Comparison of ENCODE assay signal across 17 cellular contexts in the genomic region with DNA sequence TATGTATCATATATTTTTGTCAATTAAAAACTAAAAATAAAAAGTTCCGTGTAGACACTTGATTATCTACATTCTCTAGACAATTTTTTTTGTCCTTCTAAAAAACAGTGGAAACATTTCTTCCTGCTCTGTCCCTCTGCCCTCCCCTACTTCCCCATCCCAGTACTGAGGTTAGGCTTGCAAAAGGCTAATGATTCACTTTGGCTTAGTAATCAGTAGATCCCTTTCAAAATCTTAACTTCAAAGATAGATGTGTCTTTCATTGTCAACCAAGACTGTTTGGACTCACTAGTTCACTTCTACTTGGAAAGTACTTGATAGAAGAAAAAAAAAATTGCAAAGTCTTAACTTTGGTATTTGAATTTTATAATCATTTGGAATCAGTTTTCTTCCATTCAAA. TPM values are rescaled to one million over a fixed set of nuclear protein-coding genes. Genes with fewer than 3 reads are reported as not detected.
A peak's percentile ranks its signal among the peaks of the same experiment; 100 is the strongest.
DNase-seq lines count a peak whose midpoint lies in the region; ATAC-seq, FAIRE-seq and TF ChIP-seq lines count a peak whose summit lies in the region.
"Had no signal": no experiment of that assay in that cellular context is flagged by ENCODE, and none has a peak within 500 bp of the region (broad histone marks: within the 10 kb centered on the region; RNA-seq: fewer than 3 reads in every experiment).

No MANE protein-coding gene starts in this region.

- H3K27me3 ChIP-seq in HepG2 (ENCODE audit: control insufficient read depth in 1 of 2, insufficient read depth in 2 of 2, low read length in 2 of 2), result no peaks in the 10 kb centered on the region; a peak in 1 of 5 replicates
- no peaks in the 10 kb centered on the region for H3K27me3 ChIP-seq in right lobe of liver
- H3K27me3 ChIP-seq: colonic mucosa had no signal

- H3K9me3 ChIP-seq in HepG2 (ENCODE audit: low read length), result no peaks in the 10 kb centered on the region
- H3K9me3 ChIP-seq in right lobe of liver, result no peaks in the 10 kb centered on the region
- H3K9me3 ChIP-seq: colonic mucosa had no signal

- H3K4me3 Mint-ChIP-seq in activated T-cell treated with anti-CD3 and anti-CD28 coated beads, Interleukin-2, amount 50 U/mL, for 24 hours, result no peak overlapping the region
- H3K4me3 Mint-ChIP-seq: T-helper 17 cell had no signal

- TF ChIP-seq POLR2A in HepG2 (IDR thresholded peaks at IDR 0.05; ENCODE audit: insufficient read depth in 1 of 2, low read depth in 2 of 2, low read length in 2 of 2), result no peak
- no peak for TF ChIP-seq POLR2A in right lobe of liver (IDR thresholded peaks at IDR 0.05)

- H3K4me3 ChIP-seq in HepG2 (replicated peaks in 1 of 3; ENCODE audit: insufficient read depth in 1 of 3, low read depth in 2 of 3, low read length in 3 of 3) (no peak overlapping the region), right lobe of liver (no peak overlapping the region)
- H3K4me3 ChIP-seq: colonic mucosa, PC-9 had no signal

- CTCF ChIA-PET in HepG2 (lab: Yijun Ruan, JAX; ENCODE audit: low intra/inter-chr PET ratio, low total read pairs), result no interaction called here

- intact Hi-C loops in HepG2 (cut with micrococcal nuclease; ENCODE audit: unreplicated experiment) (loop anchor here (5.0 kb wide), 1 partner anchor 580 kb away; no protein-coding TSS in a partner anchor), right lobe of liver (cut with DNase I) (no loop called here)

- H3K4me2 ChIP-seq in HepG2 (ENCODE audit: low read depth, low read length), result peak overlapping the region; percentile 10; the same call in 1 of the 2 replicates
- H3K4me2 ChIP-seq: PC-9 had no signal

- no peak overlapping the region for H3K27ac ChIP-seq in HepG2 (ENCODE audit: extremely low read length, insufficient read depth, low read length)
- H3K27ac ChIP-seq in right lobe of liver, result no peak overlapping the region
- H3K27ac ChIP-seq in epithelial cell of prostate, result no peak overlapping the region
- H3K27ac ChIP-seq: colonic mucosa, PC-9 had no signal

- POLR2A ChIA-PET in HepG2 (lab: Yijun Ruan, JAX), result no interaction called here

- BruUV-seq in HepG2 (replicated peaks; lab: Mats Ljungman, UMichigan), result no TSS peak

- H3K9ac ChIP-seq in HepG2 (ENCODE audit: insufficient read depth, low read depth, low read length), result no peak overlapping the region

- TF ChIP-seq RAD21 in HepG2 (CRISPR knock-in tag; IDR thresholded peaks at IDR 0.05), result no peak

- H3K4me1 ChIP-seq in HepG2 (ENCODE audit: insufficient read depth, low read length) (peaks cover 36% of the 10 kb centered on the region), right lobe of liver (peaks cover 0 to 26% (median 12%) of the 10 kb centered on the region in 4 donors)

- 40% methylated on average over 1 of the region's 1 CpG for WGBS in HepG2 (ENCODE audit: low lambda C conversion rate)
- WGBS in right lobe of liver (ENCODE audit: insufficient coverage, low coverage, low lambda C conversion rate, missing lambda C conversion rate), result 26% methylated on average over 1 of the region's 1 CpG

- FAIRE-seq in HepG2 (lab: Jason Lieb, UNC) (peak; percentile 71), RCC 7860 (lab: Jason Lieb, UNC) (peak; percentile 85)
- FAIRE-seq: A204.1 had no signal

- H3K36me3 Mint-ChIP-seq in activated T-cell treated with anti-CD3 and anti-CD28 coated beads, Interleukin-2, amount 50 U/mL, for 24 hours (ENCODE audit: low read depth), result peaks cover 18% of the 10 kb centered on the region

- no peak overlapping the region for H2AFZ ChIP-seq in HepG2 (ENCODE audit: low read length)
- H2AFZ ChIP-seq: PC-9 had no signal

- H3K36me3 ChIP-seq in HepG2 (replicated peaks in 1 of 2; ENCODE audit: control insufficient read depth in 1 of 2, insufficient read depth in 2 of 2, low read length in 2 of 2) (no peaks in the 10 kb centered on the region), right lobe of liver (no peaks in the 10 kb centered on the region)
- H3K36me3 ChIP-seq: colonic mucosa had no signal

- ATAC-seq in HepG2, result no peak
- ATAC-seq in right lobe of liver, result no peak
- ATAC-seq: stimulated activated naive CD8-positive, alpha-beta T cell treated with anti-CD3 and anti-CD28 coated beads, Interleukin-15, Interleukin-2, amounts not matched to agents 100 U/mL and 50 U/mL, for 24 hours; T-helper 17 cell had no signal

- H3K9me3 Mint-ChIP-seq in activated T-cell treated with anti-CD3 and anti-CD28 coated beads, Interleukin-2, amount 50 U/mL, for 24 hours, result no peaks in the 10 kb centered on the region

- TF ChIP-seq CTCF in HepG2 (CRISPR knock-in tag; IDR thresholded peaks at IDR 0.05) (no peak), right lobe of liver (IDR thresholded peaks at IDR 0.05) (no peak)

- peaks cover 50% of the 10 kb centered on the region for H3K4me1 Mint-ChIP-seq in activated T-cell treated with anti-CD3 and anti-CD28 coated beads, Interleukin-2, amount 50 U/mL, for 24 hours (ENCODE audit: low read depth)

- H4K20me1 ChIP-seq in HepG2 (ENCODE audit: insufficient read depth, low read length), result peaks cover 21% of the 10 kb centered on the region

- peaks cover 89% of the 10 kb centered on the region for H3K79me2 ChIP-seq in HepG2 (ENCODE audit: insufficient read depth, low read length)

- no peak overlapping the region for H3K27ac Mint-ChIP-seq in activated T-cell treated with anti-CD3 and anti-CD28 coated beads, Interleukin-2, amount 50 U/mL, for 24 hours
- H3K27ac Mint-ChIP-seq: T-helper 17 cell had no signal

- TF ChIP-seq EP300 in HepG2 (IDR thresholded peaks at IDR 0.05; ENCODE audit: low read depth in 2 of 2, low read length in 2 of 2), result no peak
- no peak for TF ChIP-seq EP300 in HepG2 (CRISPR knock-in tag; IDR thresholded peaks at IDR 0.05; ENCODE audit: borderline replicate concordance)

- no peaks in the 10 kb centered on the region for H3K27me3 Mint-ChIP-seq in activated T-cell treated with anti-CD3 and anti-CD28 coated beads, Interleukin-2, amount 50 U/mL, for 24 hours
- H3K27me3 Mint-ChIP-seq: T-helper 17 cell had no signal

- DNase-seq in HepG2 (ENCODE audit: low spot score), result no peak
- DNase-seq in right lobe of liver, result no peak
- DNase-seq in RCC 7860 (ENCODE audit: low spot score), result peak; percentile 38
- peak; percentile 10 for DNase-seq in epithelial cell of prostate (ENCODE audit: low read depth, low spot score)
- DNase-seq in inferior parietal cortex (ENCODE audit: extremely low spot score), result no peak
- DNase-seq in activated T-cell treated with anti-CD3 and anti-CD28 coated beads, Interleukin-2, amount 50 U/mL, for 24 hours, result no peak
- DNase-seq in activated effector memory CD4-positive, alpha-beta T cell treated with Interleukin-2 at 50 U/mL for 16 hours, result no peak
- DNase-seq in midbrain (lab: John Stamatoyannopoulos, UW), result no peak
- DNase-seq: activated T-cell treated with anti-CD3 and anti-CD28 coated beads, Interleukin-2, amount 50 U/mL, for 48 hours; anterior cingulate cortex; colonic mucosa; NCI-H1105 treated with DMSO at 0.1 percent for 48 hours; NCI-H446; PC-9; stimulated activated naive CD8-positive, alpha-beta T cell treated with anti-CD3 and anti-CD28 coated beads, Interleukin-15, Interleukin-2, amounts not matched to agents 100 U/mL and 50 U/mL, for 24 hours; T-helper 17 cell had no signal

- in situ Hi-C loops in HepG2 (cut with HindIII; ENCODE audit: extremely low pct_ligation_motif_present, low pct_unique_long_range_greater_than_20kb), result no loop called here

RNA-seq across cellular contexts. Expression of gene SETD3, which starts 3.8 kb away (rescaled TPM):
- total RNA-seq in HepG2 (2016; rRNA removed; fragmentation: Illumina TruSeq; extraction: Trizol) (67.1 and 71.2 TPM in 2 replicates), right lobe of liver (10 to 100 TPM; 24.7 to 42.0 (median 28.8) TPM)
- total RNA-seq in HepG2 (2016; cell fraction: cytosol; rRNA removed; fragmentation: Illumina TruSeq; extraction: Trizol; ENCODE audit: low read depth), result 486 and 562 TPM in 2 replicates
- total RNA-seq in HepG2 (2016; cell fraction: insoluble cytoplasmic fraction; rRNA removed; fragmentation: Illumina TruSeq; extraction: Trizol), result 65.7 and 69.4 TPM in 2 replicates
- total RNA-seq in HepG2 (2016; cell fraction: membrane; rRNA removed; fragmentation: Illumina TruSeq; extraction: Trizol), result 174 and 189 TPM in 2 replicates
- 32.6 and 38.0 TPM in 2 replicates for total RNA-seq in HepG2 (2016; cell fraction: nucleus; rRNA removed; fragmentation: Illumina TruSeq; extraction: Trizol)
- polyA plus RNA-seq in HepG2 (2011; rRNA removed), result 26.6 and 30.3 TPM in 2 replicates
- polyA plus RNA-seq in HepG2 (2011; cell fraction: cytosol; rRNA removed), result 17.9 and 21.3 TPM in 2 replicates
- 9.0 and 9.6 TPM in 2 replicates for polyA plus RNA-seq in HepG2 (2011; cell fraction: nucleus; rRNA removed)
- polyA plus RNA-seq in HepG2 (2012), result 30.1 and 35.9 TPM in 2 replicates
- polyA plus RNA-seq in HepG2 (2016; cell fraction: cytosol; fragmentation: Illumina TruSeq; extraction: Trizol; ENCODE audit: low read depth), result 31.4 and 32.0 TPM in 2 replicates
- 60.4 and 64.7 TPM in 2 replicates for polyA plus RNA-seq in HepG2 (2016; cell fraction: insoluble cytoplasmic fraction; fragmentation: Illumina TruSeq; extraction: Trizol; ENCODE audit: low read depth)
- polyA plus RNA-seq in HepG2 (2016; cell fraction: membrane; fragmentation: Illumina TruSeq; extraction: Trizol; ENCODE audit: low read depth), result 47.6 and 54.1 TPM in 2 replicates
- polyA plus RNA-seq in HepG2 (2016; cell fraction: nucleus; fragmentation: Illumina TruSeq; extraction: Trizol; ENCODE audit: insufficient read depth, low read depth), result 32.3 and 34.4 TPM in 2 replicates
- 45.8 and 74.7 TPM in 2 replicates for polyA minus RNA-seq in HepG2 (2011; rRNA and poly(A)+ RNA removed; ENCODE audit: low replicate concordance)
- polyA minus RNA-seq in HepG2 (2011; cell fraction: cytosol; rRNA and poly(A)+ RNA removed), result 54.3 and 55.8 TPM in 2 replicates
- polyA minus RNA-seq in HepG2 (2011; cell fraction: nucleus; rRNA and poly(A)+ RNA removed), result 34.1 and 34.2 TPM in 2 replicates

RNA-seq across cellular contexts. Expression of gene CCNK, which starts 4.3 kb away (rescaled TPM):
- total RNA-seq in HepG2 (2016; rRNA removed; fragmentation: Illumina TruSeq; extraction: Trizol) (9.7 and 16.5 TPM in 2 replicates), right lobe of liver (10 to 100 TPM; 11.8 to 23.4 (median 15.4) TPM)
- total RNA-seq in HepG2 (2016; cell fraction: cytosol; rRNA removed; fragmentation: Illumina TruSeq; extraction: Trizol; ENCODE audit: low read depth), result 5.1 and 6.8 TPM in 2 replicates
- 10.3 and 17.3 TPM in 2 replicates for total RNA-seq in HepG2 (2016; cell fraction: insoluble cytoplasmic fraction; rRNA removed; fragmentation: Illumina TruSeq; extraction: Trizol)
- total RNA-seq in HepG2 (2016; cell fraction: membrane; rRNA removed; fragmentation: Illumina TruSeq; extraction: Trizol), result 17.8 and 18.8 TPM in 2 replicates
- total RNA-seq in HepG2 (2016; cell fraction: nucleus; rRNA removed; fragmentation: Illumina TruSeq; extraction: Trizol), result 27.1 and 31.3 TPM in 2 replicates
- polyA plus RNA-seq in HepG2 (2011; rRNA removed), result 4.9 and 14.0 TPM in 2 replicates
- 4.0 and 5.4 TPM in 2 replicates for polyA plus RNA-seq in HepG2 (2011; cell fraction: cytosol; rRNA removed)
- 10.8 and 10.9 TPM in 2 replicates for polyA plus RNA-seq in HepG2 (2011; cell fraction: nucleus; rRNA removed)
- 25.5 and 37.8 TPM in 2 replicates for polyA plus RNA-seq in HepG2 (2012)
- 13.3 and 14.2 TPM in 2 replicates for polyA plus RNA-seq in HepG2 (2016; cell fraction: cytosol; fragmentation: Illumina TruSeq; extraction: Trizol; ENCODE audit: low read depth)
- 30.0 and 42.2 TPM in 2 replicates for polyA plus RNA-seq in HepG2 (2016; cell fraction: insoluble cytoplasmic fraction; fragmentation: Illumina TruSeq; extraction: Trizol; ENCODE audit: low read depth)
- 26.4 and 33.9 TPM in 2 replicates for polyA plus RNA-seq in HepG2 (2016; cell fraction: membrane; fragmentation: Illumina TruSeq; extraction: Trizol; ENCODE audit: low read depth)
- 35.3 and 41.4 TPM in 2 replicates for polyA plus RNA-seq in HepG2 (2016; cell fraction: nucleus; fragmentation: Illumina TruSeq; extraction: Trizol; ENCODE audit: insufficient read depth, low read depth)
- 10.0 and 16.9 TPM in 2 replicates for polyA minus RNA-seq in HepG2 (2011; rRNA and poly(A)+ RNA removed; ENCODE audit: low replicate concordance)
- polyA minus RNA-seq in HepG2 (2011; cell fraction: cytosol; rRNA and poly(A)+ RNA removed), result 15.8 and 19.7 TPM in 2 replicates
- 40.8 and 43.4 TPM in 2 replicates for polyA minus RNA-seq in HepG2 (2011; cell fraction: nucleus; rRNA and poly(A)+ RNA removed)

Comparison
In these comparisons a context has a peak if more than half of its experiments do, and no peak if none do; other contexts are left out.
1. DNase-seq: peak in RCC 7860 (single experiment) and epithelial cell of prostate (single experiment); none in HepG2 (single experiment), right lobe of liver (0 of 3), inferior parietal cortex (single experiment), activated T-cell treated with anti-CD3 and anti-CD28 coated beads, Interleukin-2, amount 50 U/mL, for 24 hours (single experiment), activated effector memory CD4-positive, alpha-beta T cell treated with Interleukin-2 at 50 U/mL for 16 hours (single experiment) and midbrain (single experiment).